26 cellular contexts compared by ENCODE assay signal in the genomic region with DNA sequence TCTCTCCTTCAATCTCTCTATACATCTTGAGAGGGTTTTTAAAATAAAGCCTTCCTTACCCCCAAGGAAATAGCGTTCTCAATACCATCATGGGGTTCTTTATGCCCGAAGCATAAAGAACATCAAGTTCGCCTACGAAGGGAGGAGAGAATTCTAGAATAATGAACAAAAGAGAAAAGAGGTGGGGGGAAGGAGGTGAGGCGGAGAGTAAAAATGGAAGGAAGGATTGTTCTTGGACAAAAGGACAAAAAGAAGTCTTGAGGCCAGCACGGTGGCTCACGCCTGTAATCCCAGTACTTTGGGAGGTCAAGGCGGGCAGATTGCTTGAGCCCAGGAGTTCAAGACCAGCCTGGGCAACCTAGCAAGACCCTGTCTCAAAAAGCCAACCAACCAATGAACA.
"Had no signal": no experiment of that assay in that cellular context is flagged by ENCODE, and none has a peak within 500 bp of the region (broad histone marks: within the 10 kb centered on the region; RNA-seq: fewer than 3 reads in every experiment).

No MANE protein-coding gene starts in this region.

- H3K27ac Mint-ChIP-seq: dendritic cell treated with granulocyte-macrophage colony-stimulating factor and Interleukin-4, amounts not matched to agents 40 ng/mL and 50 ng/mL, for 4 days; effector memory CD8-positive, alpha-beta T cell; endodermal cell had no signal

- H3K27ac ChIP-seq: colonic mucosa, epithelial cell of prostate, gastrocnemius medialis, heart right ventricle, left ventricle myocardium inferior, lower lobe of right lung had no signal

- H3K36me3 Mint-ChIP-seq: mesothelial cell of epicardium, naive B cell had no signal

- H3K36me3 ChIP-seq: colonic mucosa, gastrocnemius medialis, heart right ventricle, left ventricle myocardium inferior, lower lobe of right lung had no signal

- H3K4me3 Mint-ChIP-seq: dendritic cell treated with granulocyte-macrophage colony-stimulating factor and Interleukin-4, amounts not matched to agents 40 ng/mL and 50 ng/mL, for 4 days; effector memory CD8-positive, alpha-beta T cell; endodermal cell; mesothelial cell of epicardium; naive B cell had no signal

- H3K9me3 Mint-ChIP-seq: dendritic cell treated with granulocyte-macrophage colony-stimulating factor and Interleukin-4, amounts not matched to agents 40 ng/mL and 50 ng/mL, for 4 days; effector memory CD8-positive, alpha-beta T cell; mesothelial cell of epicardium; naive B cell had no signal

- FAIRE-seq: endometrium, islet of Langerhans had no signal

- ATAC-seq: effector memory CD8-positive, alpha-beta T cell; gastrocnemius medialis; left colon; left lobe of liver; lower lobe of right lung; mucosa of descending colon had no signal

- H3K4me3 ChIP-seq: colonic mucosa, gastrocnemius medialis, heart right ventricle, left ventricle myocardium inferior, lower lobe of right lung, mucosa of descending colon had no signal

- H3K4me1 ChIP-seq: colonic mucosa, gastrocnemius medialis, lower lobe of right lung had no signal

- H3K27me3 ChIP-seq: colonic mucosa, gastrocnemius medialis had no signal

- DNase-seq: cerebellar nuclear complex; colonic mucosa; cortex of kidney; effector CD8-positive, alpha-beta T cell; effector memory CD8-positive, alpha-beta T cell; endodermal cell; erythroblast; foreskin fibroblast; foreskin melanocyte; gastrocnemius medialis; glutamatergic neuron; head of caudate nucleus; heart right ventricle; hippocampal formation; left colon; left ventricle myocardium inferior; lower lobe of right lung; mesenchymal stem cell; mucosa of descending colon; naive B cell had no signal

- H3K9me3 ChIP-seq: colonic mucosa, gastrocnemius medialis, heart right ventricle, left ventricle myocardium inferior, lower lobe of right lung, mucosa of descending colon had no signal
